Comparison of ENCODE assay signal across 7 cellular contexts in genomic region chr2:238238766-238239551, GRCh38. TPM values are rescaled to one million over a fixed set of nuclear protein-coding genes. Genes with fewer than 3 reads are reported as not detected.
DNase-seq lines count a peak whose midpoint lies in the region; ATAC-seq, FAIRE-seq and TF ChIP-seq lines count a peak whose summit lies in the region.

No MANE protein-coding gene starts in this region.

- peaks cover 11 to 59% (median 49%) of the 10 kb centered on the region in 4 experiments for H3K27me3 ChIP-seq in H1 (replicated peaks in 1 of 4; ENCODE audit: control insufficient read depth in 3 of 4, extremely low read depth in 1 of 4, insufficient read depth in 3 of 4, low read length in 3 of 4)
- H3K27me3 ChIP-seq in prostate gland (replicated peaks; ENCODE audit: insufficient read depth) = no peaks in the 10 kb centered on the region
- peaks cover 61% of the 10 kb centered on the region for H3K27me3 ChIP-seq in foreskin keratinocyte

- H2AFZ ChIP-seq in H1 (ENCODE audit: low read length) = no peak overlapping the region

- peak overlapping the region; percentile 61 for H3K4ac ChIP-seq in H1 (replicated peaks; ENCODE audit: insufficient read length, low read depth, low read length)

- H3K4me1 ChIP-seq in H1 (replicated peaks in 1 of 4; ENCODE audit: control insufficient read depth in 3 of 4, insufficient read depth in 4 of 4, low read length in 3 of 4) (peaks cover 3 to 15% (median 7%) of the 10 kb centered on the region in 4 experiments), prostate gland (replicated peaks) (peaks cover 19% of the 10 kb centered on the region), foreskin keratinocyte (no peaks in the 10 kb centered on the region)

- no peak overlapping the region for H3K56ac ChIP-seq in H1 (replicated peaks; ENCODE audit: insufficient read length, low read depth, low read length)

- DNase-seq in GM12864 (ENCODE audit: low read depth) (no peak), T-helper 22 cell (ENCODE audit: low read depth) (peak; percentile 8), H1 (ENCODE audit: low read depth in 1 of 2, low spot score in 2 of 2) (peak in 1 of 2 experiments; percentile 60), prostate gland (ENCODE audit: low spot score) (no peak), foreskin keratinocyte (no peak)

- no peak; a peak in 1 of 4 replicates for TF ChIP-seq RAD21 in H1 (IDR thresholded peaks at IDR 0.05 in 1 of 2, conservative IDR thresholded peaks at IDR 0.05 in 1 of 2; ENCODE audit: low read depth in 2 of 2, low read length in 2 of 2)

- TF ChIP-seq EP300 in H1 (IDR thresholded peaks at IDR 0.05; ENCODE audit: borderline replicate concordance in 1 of 2, low read depth in 2 of 2, low read length in 2 of 2) = no peak

- H3K27ac ChIP-seq in H1 (ENCODE audit: low read depth, low read length) (no peak overlapping the region), prostate gland (no peak overlapping the region), foreskin keratinocyte (no peak overlapping the region)

- intact Hi-C loops in prostate gland (cut with DNase I) = no loop called here

- CTCF ChIA-PET in H1 (lab: Charles Lee; ENCODE audit: partially characterized antibody) = interaction anchor here (1.0 kb wide), 1 partner anchor 100 kb away, joined by 4 read pairs; no protein-coding TSS in a partner anchor

- H2BK20ac ChIP-seq in H1 (ENCODE audit: low read length) = 0 out of 2 replicates have a peak overlapping the region, but pooled peaks have one; percentile 13

- WGBS in H1 (ENCODE audit: extremely low coverage in 1 of 2, insufficient coverage in 1 of 2, insufficient read length in 1 of 2, insufficient replicate concordance in 2 of 2, low coverage in 1 of 2, low lambda C conversion rate in 2 of 2, missing lambda C conversion rate in 1 of 2), 2 experiments = 60% methylated on average over 21 of the region's 77 CpGs; no CpG with 5 or more reads in 1 of the 2 experiments
- WGBS in prostate gland = 26% methylated on average over 23 of the region's 77 CpGs

- no peak for FAIRE-seq in H1 (lab: Jason Lieb, UNC)

- H3K23me2 ChIP-seq in H1 (ENCODE audit: low read depth, low read length) = peaks cover 20% of the 10 kb centered on the region; the same call in 1 of the 2 replicates

- H3K4me3 ChIP-seq in GM12864 (ENCODE audit: low read depth, low read length) (no peak overlapping the region; the same call in 1 of the 2 replicates), H1 (ENCODE audit: extremely low read depth in 1 of 4, insufficient read depth in 2 of 4, low read depth in 3 of 4, low read length in 4 of 4) (peak overlapping the region in 3 of 4 experiments; percentile 7 to 58 (median 48); a peak in 4 of 8 replicates), prostate gland (peak overlapping the region; percentile 53 to 63)

- H3K79me2 ChIP-seq in H1 (ENCODE audit: control insufficient read depth in 1 of 2, insufficient read depth in 2 of 2, low read length in 2 of 2) = no peaks in the 10 kb centered on the region

- peak overlapping the region; percentile 71; the same call in 1 of the 2 replicates for H3K18ac ChIP-seq in H1 (ENCODE audit: extremely low read depth, low read length)

- H4K5ac ChIP-seq in H1 (ENCODE audit: insufficient read length, low read depth, low read length) = no peak overlapping the region

- peaks cover 0 to 10% of the 10 kb centered on the region in 2 experiments for H4K20me1 ChIP-seq in H1 (replicated peaks in 1 of 2; ENCODE audit: control insufficient read depth in 1 of 2, insufficient read depth in 2 of 2, low read length in 2 of 2)

- H2BK15ac ChIP-seq in H1 (ENCODE audit: low read length) = no peak overlapping the region

- H3K4me2 ChIP-seq in H1 (ENCODE audit: insufficient read depth in 1 of 2, low read depth in 2 of 2, low read length in 2 of 2) = peak overlapping the region; percentile 65 to 94

- H3K23ac ChIP-seq in H1 (ENCODE audit: insufficient read length) = no peak overlapping the region

- ATAC-seq in HG02981 (IDR thresholded peaks at IDR 0.05; ENCODE audit: unreplicated experiment) = peak; percentile 3
- ATAC-seq in foreskin keratinocyte = no peak
- no peak for ATAC-seq in GM21423 (IDR thresholded peaks at IDR 0.05; ENCODE audit: unreplicated experiment)

- TF ChIP-seq POLR2A in H1 (IDR thresholded peaks at IDR 0.05; ENCODE audit: control extremely low read depth in 1 of 2, low read depth in 2 of 2, low read length in 2 of 2) (no peak), prostate gland (IDR thresholded peaks at IDR 0.05) (no peak)

- H4K8ac ChIP-seq in H1 (ENCODE audit: extremely low read depth, insufficient read depth, low read length) = no peak overlapping the region; the same call in 1 of the 2 replicates

- H3K9ac ChIP-seq in H1 (replicated peaks in 1 of 4; ENCODE audit: extremely low read depth in 1 of 4, low read depth in 3 of 4, low read length in 3 of 4) = no peak overlapping the region

- H3K79me1 ChIP-seq in H1 (ENCODE audit: low read depth, low read length) = no peaks in the 10 kb centered on the region

- no peak overlapping the region for H3K14ac ChIP-seq in H1 (ENCODE audit: insufficient read length)

- peaks cover 0 to 10% of the 10 kb centered on the region in 2 experiments; a peak in 2 of 4 replicates for H3K9me3 ChIP-seq in H1 (ENCODE audit: insufficient read depth in 2 of 2, low read depth in 1 of 2, low read length in 1 of 2)
- H3K9me3 ChIP-seq in prostate gland = no peaks in the 10 kb centered on the region

- TF ChIP-seq CTCF in GM12864 (IDR thresholded peaks at IDR 0.05; ENCODE audit: low read depth, low read length, missing control alignments) (peak; percentile 9), H1 (IDR thresholded peaks at IDR 0.05; ENCODE audit: control extremely low read depth in 1 of 3, insufficient read depth in 1 of 3, low read depth in 1 of 3, low read length in 3 of 3) (peak in 1 of 3 experiments; percentile 15; a peak in 1 of 4 replicates), prostate gland (IDR thresholded peaks at IDR 0.05) (no peak), foreskin keratinocyte (conservative IDR thresholded peaks at IDR 0.05) (no peak)

- POLR2A ChIA-PET in H1 (lab: Charles Lee; ENCODE audit: partially characterized antibody) = interaction anchor here (1.0 to 3.0 kb wide), 12 partner anchors 8 to 177 kb away, joined by 3 to 21 read pairs (median 5); no protein-coding TSS in a partner anchor

- H4K91ac ChIP-seq in H1 (replicated peaks; ENCODE audit: insufficient read length, low read length) = no peak overlapping the region

- no peak overlapping the region for H2AK5ac ChIP-seq in H1 (ENCODE audit: low read depth, low read length)

- H3K36me3 ChIP-seq in H1 (ENCODE audit: control insufficient read depth in 2 of 4, insufficient read depth in 4 of 4, low read length in 3 of 4) = peaks cover 0 to 7% (median 0%) of the 10 kb centered on the region in 4 experiments; a peak in 1 of 8 replicates
- H3K36me3 ChIP-seq in prostate gland = no peaks in the 10 kb centered on the region

- H2BK5ac ChIP-seq in H1 (ENCODE audit: low read depth, low read length) = no peak overlapping the region

- H2BK12ac ChIP-seq in H1 (ENCODE audit: low read depth, low read length) = no peak overlapping the region

- no peak overlapping the region for H2BK120ac ChIP-seq in H1 (replicated peaks; ENCODE audit: low read depth, low read length)

TF ChIP-seq in H1, 55 proteins besides CTCF, POLR2A, EP300 and RAD21 (continues in another document):
- no peak for TF ChIP-seq CEBPB (IDR thresholded peaks at IDR 0.05; ENCODE audit: low read depth, low read length)
- TF ChIP-seq SP1 (IDR thresholded peaks at IDR 0.05; ENCODE audit: low read depth, low read length) = no peak
- TF ChIP-seq RFX5 (IDR thresholded peaks at IDR 0.05; ENCODE audit: borderline replicate concordance, low read depth, low read length) = no peak
- TF ChIP-seq POU5F1 (IDR thresholded peaks at IDR 0.05; ENCODE audit: low read depth, low read length) = no peak
- 0 out of 2 replicates have a peak, but pooled peaks have one; percentile 27 for TF ChIP-seq KDM1A (IDR thresholded peaks at IDR 0.05; ENCODE audit: borderline replicate concordance, low read length)

RNA-seq across cellular contexts. Expression of gene HES6, which starts 0.9 kb away (rescaled TPM):
- total RNA-seq in H1 (2021; fragmentation: NEBNext Ultra II Directional; extraction: Animal tissue kit (Norgen Biotek cat#: 25700)) = 35.2 and 36.3 TPM in 2 replicates
- polyA plus RNA-seq in H1 (2011; rRNA removed) (32.6 and 58.9 TPM in 2 replicates), foreskin keratinocyte (5.1 and 5.4 TPM in 2 replicates)
- 46.1 TPM for polyA plus RNA-seq in H1 (2011; cell fraction: cytosol; rRNA removed)
- 114 TPM for polyA plus RNA-seq in H1 (2011; cell fraction: nucleus; rRNA removed)
- polyA plus RNA-seq in H1 (2012, experiment 1 of 2) = 23.0 to 32.3 TPM (median 28.2 TPM) in 4 replicates
- polyA plus RNA-seq in H1 (2012, experiment 2 of 2) = 22.4 TPM
- polyA plus RNA-seq in H1 (2013, experiment 1 of 2) = 34.8 TPM
- 33.0 TPM for polyA plus RNA-seq in H1 (2013, experiment 2 of 2)
- polyA minus RNA-seq in H1 (2011; rRNA and poly(A)+ RNA removed) = 2.3 and 2.4 TPM in 2 replicates
- polyA minus RNA-seq in H1 (2011; cell fraction: cytosol; rRNA and poly(A)+ RNA removed) = 13.8 TPM
- polyA minus RNA-seq in H1 (2011; cell fraction: nucleus; rRNA and poly(A)+ RNA removed) = 35.0 TPM
- total RNA-seq in prostate gland (10 to 100 TPM in 1 of 2 donors, 1 to 10 TPM in 1; 2.9 to 17.7 TPM), foreskin keratinocyte (3.2 and 3.4 TPM in 2 replicates)

RNA-seq across cellular contexts. Expression of gene ILKAP, which starts 35.5 kb away (rescaled TPM):
- total RNA-seq in H1 (2021; fragmentation: NEBNext Ultra II Directional; extraction: Animal tissue kit (Norgen Biotek cat#: 25700)) = 30.4 and 33.8 TPM in 2 replicates
- polyA plus RNA-seq in H1 (2011; rRNA removed) (23.5 and 29.4 TPM in 2 replicates), foreskin keratinocyte (41.1 and 44.2 TPM in 2 replicates)
- 35.7 TPM for polyA plus RNA-seq in H1 (2011; cell fraction: cytosol; rRNA removed)
- 41.3 TPM for polyA plus RNA-seq in H1 (2011; cell fraction: nucleus; rRNA removed)
- 23.2 to 32.3 TPM (median 29.4 TPM) in 4 replicates for polyA plus RNA-seq in H1 (2012, experiment 1 of 2)
- polyA plus RNA-seq in H1 (2012, experiment 2 of 2) = 29.2 TPM
- 23.9 TPM for polyA plus RNA-seq in H1 (2013, experiment 1 of 2)
- polyA plus RNA-seq in H1 (2013, experiment 2 of 2) = 24.4 TPM
- 23.3 and 23.4 TPM in 2 replicates for polyA minus RNA-seq in H1 (2011; rRNA and poly(A)+ RNA removed)
- polyA minus RNA-seq in H1 (2011; cell fraction: cytosol; rRNA and poly(A)+ RNA removed) = 7.9 TPM
- polyA minus RNA-seq in H1 (2011; cell fraction: nucleus; rRNA and poly(A)+ RNA removed) = 37.9 TPM
- total RNA-seq in prostate gland (10 to 100 TPM; 33.6 to 41.8 TPM), foreskin keratinocyte (31.8 and 35.3 TPM in 2 replicates)

RNA-seq across cellular contexts. Expression of gene PER2, which starts 49.5 kb away (rescaled TPM):
- total RNA-seq in H1 (2021; fragmentation: NEBNext Ultra II Directional; extraction: Animal tissue kit (Norgen Biotek cat#: 25700)) = 5.5 TPM in 2 replicates
- polyA plus RNA-seq in H1 (2011; rRNA removed) (0.91 and 0.99 TPM in 2 replicates), foreskin keratinocyte (0.48 and 1.0 TPM in 2 replicates)
- 0.78 TPM for polyA plus RNA-seq in H1 (2011; cell fraction: cytosol; rRNA removed)
- polyA plus RNA-seq in H1 (2011; cell fraction: nucleus; rRNA removed) = 2.3 TPM
- polyA plus RNA-seq in H1 (2012, experiment 1 of 2) = 2.0 to 2.9 TPM (median 2.3 TPM) in 4 replicates
- polyA plus RNA-seq in H1 (2012, experiment 2 of 2) = 0.73 TPM
- polyA plus RNA-seq in H1 (2013, experiment 1 of 2) = 1.5 TPM
- 1.6 TPM for polyA plus RNA-seq in H1 (2013, experiment 2 of 2)
- polyA minus RNA-seq in H1 (2011; rRNA and poly(A)+ RNA removed) = 4.9 and 7.3 TPM in 2 replicates
- 3.7 TPM for polyA minus RNA-seq in H1 (2011; cell fraction: cytosol; rRNA and poly(A)+ RNA removed)
- 7.2 TPM for polyA minus RNA-seq in H1 (2011; cell fraction: nucleus; rRNA and poly(A)+ RNA removed)
- total RNA-seq in prostate gland (10 to 100 TPM; 24.0 to 53.1 TPM), foreskin keratinocyte (2.2 and 3.7 TPM in 2 replicates)
